Comparison of ENCODE assay signal across 27 cellular contexts in the genomic region with DNA sequence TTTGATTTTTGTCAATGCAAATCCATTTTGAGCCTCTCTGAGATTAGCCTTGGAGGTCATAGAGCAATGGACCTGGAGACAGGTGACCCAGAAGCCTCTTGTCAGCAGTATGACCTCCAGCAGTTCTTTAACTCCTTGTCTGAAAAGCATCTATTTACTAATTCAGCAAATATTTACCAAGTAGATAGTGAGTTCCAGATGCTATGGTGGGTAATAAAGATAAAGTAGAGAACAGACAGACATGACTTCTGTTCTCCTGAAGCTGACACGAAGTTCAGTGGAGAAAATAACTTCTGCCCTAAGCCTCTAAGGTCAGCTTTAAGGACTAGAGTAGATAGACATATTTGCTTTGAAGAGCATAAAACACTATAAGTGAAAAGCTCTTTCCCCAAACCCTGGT. TPM values are rescaled to one million over a fixed set of nuclear protein-coding genes. Genes with fewer than 3 reads are reported as not detected.
"Had no signal": no experiment of that assay in that cellular context is flagged by ENCODE, and none has a peak within 500 bp of the region (broad histone marks: within the 10 kb centered on the region; RNA-seq: fewer than 3 reads in every experiment).

No MANE protein-coding gene starts in this region.

- ATAC-seq: activated CD8-positive, alpha-beta memory T cell treated with anti-CD3 and anti-CD28 coated beads, Interleukin-2, amount 10 ng/mL, durations not matched to agents 7 days and 5 days; activated CD8-positive, alpha-beta T cell treated with anti-CD3 and anti-CD28 coated beads, Interleukin-2, amount 10 ng/mL, durations not matched to agents 7 days and 5 days; activated naive CD8-positive, alpha-beta T cell treated with anti-CD3 and anti-CD28 coated beads, Interleukin-2, amount 50 U/mL, for 24 hours had no signal

- DNase-seq: activated B cell treated with CpG ODN at 0.5 μM for 24 hours; activated CD4-positive, alpha-beta memory T cell treated with anti-CD3 and anti-CD28 coated beads, Interleukin-2, amount 10 ng/mL, durations not matched to agents 7 days and 5 days; activated CD4-positive, alpha-beta T cell treated with anti-CD3 and anti-CD28 coated beads for 4 hours; activated CD4-positive, alpha-beta T cell treated with anti-CD3 and anti-CD28 coated beads, Interleukin-2, amount 10 ng/mL, durations not matched to agents 24 days and 14 days; activated CD4-positive, alpha-beta T cell treated with anti-CD3 and anti-CD28 coated beads, Interleukin-2, amount 50 U/mL, for 1 hour; activated CD4-positive, alpha-beta T cell treated with anti-CD3 and anti-CD28 coated beads, Interleukin-2, amount 50 U/mL, for 4 hours; activated CD4-positive, CD25-positive, alpha-beta regulatory T cell treated with anti-CD3 and anti-CD28 coated beads, Interleukin-2, amount 50 U/mL, for 72 hours; activated CD8-positive, alpha-beta memory T cell treated with anti-CD3 and anti-CD28 coated beads for 24 hours; activated CD8-positive, alpha-beta memory T cell treated with anti-CD3 and anti-CD28 coated beads, Interleukin-2, amount 10 ng/mL, durations not matched to agents 7 days and 5 days; activated CD8-positive, alpha-beta memory T cell treated with anti-CD3 and anti-CD28 coated beads, Interleukin-2, amount 50 U/mL, for 48 hours; activated CD8-positive, alpha-beta T cell treated with anti-CD3 and anti-CD28 coated beads, Interleukin-2, amount 10 ng/mL, durations not matched to agents 7 days and 5 days; activated effector memory CD4-positive, alpha-beta T cell treated with Interleukin-2 at 50 U/mL for 16 hours; activated gamma-delta T cell; activated naive CD4-positive, alpha-beta T cell treated with anti-CD3 and anti-CD28 coated beads, Interleukin-2, amount 10 ng/mL, durations not matched to agents 7 days and 5 days; activated naive CD4-positive, alpha-beta T cell treated with Interleukin-2 at 50 U/mL for 16 hours; activated naive CD8-positive, alpha-beta T cell treated with anti-CD3 and anti-CD28 coated beads, Interleukin-2, amount 10 ng/mL, durations not matched to agents 7 days and 5 days; activated naive CD8-positive, alpha-beta T cell treated with anti-CD3 and anti-CD28 coated beads, Interleukin-2, amount 50 U/mL, for 24 hours; activated T-cell treated with anti-CD3 and anti-CD28 coated beads, Interleukin-2, amount 50 U/mL, for 24 hours; activated T-cell treated with anti-CD3 and anti-CD28 coated beads, Interleukin-2, amount 50 U/mL, for 48 hours; central memory CD4-positive, alpha-beta T cell; SW 1271; T-helper 1 cell; T-helper 2 cell; T-helper 9 cell had no signal

- H3K27ac ChIP-seq: ascending aorta, VCaP had no signal

- H3K4me3 ChIP-seq: ascending aorta had no signal

- H3K27me3 ChIP-seq: ascending aorta had no signal

- H3K9me3 ChIP-seq: ascending aorta had no signal

- H3K4me1 ChIP-seq: ascending aorta had no signal

RNA-seq across cellular contexts. Expression of a gene that starts 26.6 kb away (rescaled TPM):
- total RNA-seq: activated B cell treated with CpG ODN at 0.5 μM for 24 hours; activated CD4-positive, alpha-beta memory T cell treated with anti-CD3 and anti-CD28 coated beads, Interleukin-2, amount 10 ng/mL, durations not matched to agents 7 days and 5 days; activated CD4-positive, alpha-beta T cell treated with anti-CD3 and anti-CD28 coated beads, Interleukin-2, amount 10 ng/mL, durations not matched to agents 24 days and 14 days; activated CD8-positive, alpha-beta memory T cell treated with anti-CD3 and anti-CD28 coated beads, Interleukin-2, amount 10 ng/mL, durations not matched to agents 7 days and 5 days; activated CD8-positive, alpha-beta T cell treated with anti-CD3 and anti-CD28 coated beads, Interleukin-2, amount 10 ng/mL, durations not matched to agents 7 days and 5 days; activated naive CD8-positive, alpha-beta T cell treated with anti-CD3 and anti-CD28 coated beads, Interleukin-2, amount 10 ng/mL, durations not matched to agents 7 days and 5 days; activated T-helper 2 cell treated with anti-CD3 and anti-CD28 coated beads, Interferon-gamma antibody, Interleukin-2, Interleukin-4, amounts not matched to agents 10 μg/mL and 5 μg/mL and 100 μg/mL, durations not matched to agents 14 hours and 24 hours and 36 hours had no signal
